21 cellular contexts compared by ENCODE assay signal in the genomic region with DNA sequence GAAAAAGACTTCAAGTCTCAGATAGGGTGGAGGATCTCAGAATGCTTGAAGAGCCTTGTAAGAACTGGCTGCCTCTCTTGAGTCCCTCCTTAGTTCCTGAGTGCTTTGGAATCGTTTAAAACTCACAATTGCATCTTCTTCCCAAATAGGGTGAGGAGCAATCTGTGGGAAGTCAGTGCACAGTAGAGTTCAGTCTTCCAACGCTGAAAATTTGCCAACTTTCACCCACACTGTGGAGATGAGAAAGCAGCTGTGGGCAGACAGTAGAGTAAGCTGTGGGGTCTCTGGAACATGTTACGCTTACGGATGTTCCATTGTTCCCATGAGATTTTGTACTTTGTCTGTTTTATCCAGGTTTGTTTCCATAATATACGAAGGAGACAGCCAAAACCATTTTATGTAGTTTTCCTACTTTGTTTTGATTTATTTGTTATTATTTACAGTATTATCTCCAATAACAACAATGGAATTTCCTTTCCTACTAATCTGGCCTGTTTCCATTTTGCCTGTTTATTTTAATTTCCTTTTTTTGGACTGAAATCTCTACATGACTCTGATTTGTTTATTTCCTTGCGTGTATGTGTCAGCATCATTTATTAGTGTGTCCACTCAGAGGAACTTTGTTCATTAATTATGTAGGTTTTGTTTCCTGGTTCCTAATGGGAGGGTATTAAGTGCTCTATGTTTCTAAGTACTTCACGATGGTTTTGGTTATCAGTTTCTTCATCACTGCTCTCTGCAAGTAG.
DNase-seq lines count a peak whose midpoint lies in the region; ATAC-seq lines count a peak whose summit lies in the region.
"Had no signal": no experiment of that assay in that cellular context is flagged by ENCODE, and none has a peak within 500 bp of the region (broad histone marks: within the 10 kb centered on the region; RNA-seq: fewer than 3 reads in every experiment).

No MANE protein-coding gene starts in this region.

- ATAC-seq in HG03565 (IDR thresholded peaks at IDR 0.05; ENCODE audit: unreplicated experiment) (no peak), HG03175 (IDR thresholded peaks at IDR 0.05; ENCODE audit: unreplicated experiment) (no peak)
- ATAC-seq: activated T-cell treated with anti-CD3 and anti-CD28 coated beads, Interleukin-2, amount 50 U/mL, for 72 hours; body of pancreas; naive thymus-derived CD4-positive, alpha-beta T cell; Panc1 had no signal

- H3K36me3 ChIP-seq in MG63, result no peaks in the 10 kb centered on the region
- H3K36me3 ChIP-seq: adrenal gland had no signal

- peaks cover 4% of the 10 kb centered on the region for H3K27me3 ChIP-seq in MG63
- H3K27me3 ChIP-seq: adrenal gland, body of pancreas, spleen, tibial artery had no signal

- H3K9me3 ChIP-seq in MG63, result no peaks in the 10 kb centered on the region
- H3K9me3 ChIP-seq: adrenal gland, body of pancreas had no signal

- DNase-seq in EH (ENCODE audit: low read depth) (peak; percentile 31), MG63 (peak; percentile 20), globus pallidus (ENCODE audit: low spot score) (peak; percentile 16), putamen (ENCODE audit: low spot score) (peak; percentile 26), posterior vena cava (ENCODE audit: low spot score) (no peak)
- DNase-seq: activated naive CD4-positive, alpha-beta T cell treated with Interleukin-2 at 50 U/mL for 16 hours; activated T-cell treated with anti-CD3 and anti-CD28 coated beads, Interleukin-2, amount 50 U/mL, for 72 hours; cerebellar nuclear complex; H9; kidney glomerular epithelial cell; naive thymus-derived CD4-positive, alpha-beta T cell; NCI-H1048; NCI-H1694; NCI-H526 treated with DMSO at 0.1 percent for 48 hours; spleen; tibial artery had no signal

- intact Hi-C loops in posterior vena cava (cut with DNase I), result no loop called here

- H3K4me3 ChIP-seq in MG63, result no peak overlapping the region
- H3K4me3 ChIP-seq: adrenal gland, body of pancreas, spleen, tibial artery had no signal
